17 cellular contexts compared by ENCODE assay signal in genomic region chr15:96031426-96031825, GRCh38.
DNase-seq lines count a peak whose midpoint lies in the region; ATAC-seq and TF ChIP-seq lines count a peak whose summit lies in the region.
"Had no signal": no experiment of that assay in that cellular context is flagged by ENCODE, and none has a peak within 500 bp of the region (broad histone marks: within the 10 kb centered on the region; RNA-seq: fewer than 3 reads in every experiment).

No MANE protein-coding gene starts in this region.

- H3K9me2 ChIP-seq in hepatocyte (replicated peaks; ENCODE audit: insufficient read depth), result no peaks in the 10 kb centered on the region

- no peak for TF ChIP-seq POLR2A in vagina (IDR thresholded peaks at IDR 0.05)

- peaks cover 7% of the 10 kb centered on the region for H3K4me1 ChIP-seq in hepatocyte (ENCODE audit: insufficient read depth)
- H3K4me1 ChIP-seq in vagina, result peaks cover 4% of the 10 kb centered on the region

- no peaks in the 10 kb centered on the region for H4K20me1 ChIP-seq in hepatocyte (ENCODE audit: insufficient read depth, poor library complexity, severe bottlenecking)
- H4K20me1 ChIP-seq: BLaER1 had no signal

- no peak overlapping the region for H3K4me3 Mint-ChIP-seq in type B pancreatic cell
- H3K4me3 Mint-ChIP-seq: CD8-positive, alpha-beta memory T cell; HFFc6 had no signal

- H3K27me3 Mint-ChIP-seq in type B pancreatic cell, result no peaks in the 10 kb centered on the region

- DNase-seq in GM12865 (ENCODE audit: low read depth) (peak; percentile 51), hepatocyte (ENCODE audit: low spot score) (no peak), activated gamma-delta T cell (lab: John Stamatoyannopoulos, UW) (no peak), type B pancreatic cell (ENCODE audit: extremely low spot score, unreplicated experiment) (no peak), vagina (ENCODE audit: extremely low spot score in 2 of 2) (no peak)
- DNase-seq: 8988T; AML-193; CD8-positive, alpha-beta memory T cell; DMS53; GF-D8; HCEC 1CT; HFFc6; IMR-90; KG1 had no signal

- H3K36me3 ChIP-seq in hepatocyte (replicated peaks; ENCODE audit: insufficient read depth, low read depth), result no peaks in the 10 kb centered on the region
- H3K36me3 ChIP-seq in vagina, result no peaks in the 10 kb centered on the region
- H3K36me3 ChIP-seq: BLaER1 had no signal

- no peaks in the 10 kb centered on the region for H3K79me2 ChIP-seq in hepatocyte

- H3K36me3 Mint-ChIP-seq in type B pancreatic cell, result peaks cover 12% of the 10 kb centered on the region

- TF ChIP-seq CTCF in GM12865 (IDR thresholded peaks at IDR 0.05; ENCODE audit: insufficient read depth, low read depth, low read length, missing control alignments), result no peak
- TF ChIP-seq CTCF in hepatocyte (IDR thresholded peaks at IDR 0.05; ENCODE audit: poor library complexity), result no peak
- no peak for TF ChIP-seq CTCF in type B pancreatic cell (conservative IDR thresholded peaks at IDR 0.05)
- TF ChIP-seq CTCF in vagina (IDR thresholded peaks at IDR 0.05), result no peak

- H3K27me3 ChIP-seq in hepatocyte (no peaks in the 10 kb centered on the region), vagina (no peaks in the 10 kb centered on the region)

- H3K4me1 Mint-ChIP-seq in type B pancreatic cell (ENCODE audit: unreplicated experiment), result peaks cover 27% of the 10 kb centered on the region

- no peak overlapping the region for H2AFZ ChIP-seq in hepatocyte

- 83% methylated on average over 3 of the region's 3 CpGs for whole genome bisulfite sequencing in hepatocyte (ENCODE audit: low lambda C conversion rate, missing lambda C conversion rate)

- H3K27ac ChIP-seq in hepatocyte (peak overlapping the region; percentile 83), vagina (no peak overlapping the region)
- H3K27ac ChIP-seq: BLaER1 had no signal

- peak; percentile 66 for ATAC-seq in GM19463 (IDR thresholded peaks at IDR 0.05; ENCODE audit: unreplicated experiment)
- ATAC-seq in HG02973 (IDR thresholded peaks at IDR 0.05; ENCODE audit: unreplicated experiment), result peak; percentile 53

- peak overlapping the region; percentile 42 for H3K4me2 ChIP-seq in hepatocyte
- H3K4me2 ChIP-seq: BLaER1 had no signal

- H3K9me3 ChIP-seq in hepatocyte (ENCODE audit: low read depth) (no peaks in the 10 kb centered on the region), vagina (no peaks in the 10 kb centered on the region)
- H3K9me3 ChIP-seq: BLaER1 had no signal

- intact Hi-C loops in vagina (cut with DNase I), result no loop called here

- H3K4me3 ChIP-seq in GM12865 (ENCODE audit: low read depth, low read length) (no peak overlapping the region), hepatocyte (no peak overlapping the region), vagina (no peak overlapping the region)
- H3K4me3 ChIP-seq: BLaER1 had no signal

- no peak overlapping the region for H3K27ac Mint-ChIP-seq in type B pancreatic cell
- H3K27ac Mint-ChIP-seq: CD8-positive, alpha-beta memory T cell; HFFc6 had no signal

- peaks cover 10% of the 10 kb centered on the region for H3K9me3 Mint-ChIP-seq in type B pancreatic cell
- H3K9me3 Mint-ChIP-seq: CD8-positive, alpha-beta memory T cell; HFFc6 had no signal
